ENCODE assay signal across 8 cellular contexts in the genomic region with DNA sequence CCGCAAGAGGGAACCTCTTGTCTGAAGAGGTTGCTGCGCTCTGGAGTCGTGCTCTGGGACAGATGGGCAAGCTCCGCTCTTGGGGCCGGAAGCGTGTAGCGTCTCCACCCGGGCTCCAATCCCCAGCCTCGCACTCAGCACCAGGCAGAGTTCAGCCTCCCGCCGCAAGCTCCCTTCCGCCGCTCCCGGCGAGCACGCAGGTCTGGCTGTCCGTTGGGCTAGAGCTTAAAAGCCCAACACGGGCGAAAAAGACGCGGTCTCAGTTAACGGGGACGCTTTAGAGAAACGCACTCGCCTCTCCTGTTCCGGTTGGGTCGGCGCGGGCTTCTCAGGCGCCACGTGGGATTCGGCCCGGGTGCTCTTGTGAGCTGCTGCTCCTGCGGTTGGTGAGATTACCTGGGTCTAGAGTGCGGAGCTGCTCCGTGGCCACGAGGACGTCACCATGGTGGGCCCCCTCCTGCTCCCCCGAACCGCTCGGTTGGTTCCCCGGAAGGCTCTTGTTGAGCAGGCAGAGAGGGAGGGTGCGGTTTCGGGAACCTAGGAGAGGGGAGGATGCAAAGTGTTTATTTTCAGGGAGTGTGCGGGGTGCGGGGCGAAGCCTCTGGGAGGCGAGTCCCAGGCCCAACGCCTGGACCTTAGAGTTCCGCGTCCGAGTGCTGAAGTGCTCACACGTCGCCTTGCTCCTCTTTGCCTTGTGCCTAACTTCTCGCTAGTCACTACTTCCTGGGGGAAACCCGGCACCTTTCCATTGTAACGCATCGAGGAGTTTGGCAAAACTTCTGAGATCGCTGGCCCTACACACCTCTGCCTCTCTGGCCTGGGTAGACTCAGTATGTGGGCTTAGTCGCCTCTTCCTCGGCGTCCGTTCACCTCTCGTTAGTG. TPM values are rescaled to one million over a fixed set of nuclear protein-coding genes. Genes with fewer than 3 reads are reported as not detected.
DNase-seq lines count a peak whose midpoint lies in the region; ATAC-seq and TF ChIP-seq lines count a peak whose summit lies in the region.

A gene (plus strand): TSS at position 331 of the 882 bp plus-strand sequence. CDS start 112 bp downstream, at position 443.

- H3F3A ChIP-seq in PC-3 (ENCODE audit: low read length, unreplicated experiment) = no peaks in the 10 kb centered on the region

- H3K14ac ChIP-seq in IMR-90 (replicated peaks; ENCODE audit: low read depth, low read length) = peak within 1 kb of the TSS; percentile 47

- H3K36me3 ChIP-seq in IMR-90 (ENCODE audit: control insufficient read depth, insufficient read depth, low read length) = no peaks in the 10 kb centered on the region
- peaks cover 5% of the 10 kb centered on the region; the same call in 1 of the 2 replicates for H3K36me3 ChIP-seq in PC-3 (ENCODE audit: low read depth, low read length)
- H3K36me3 ChIP-seq in mucosa of stomach (ENCODE audit: control insufficient read depth, insufficient read depth, low read length) = no peaks in the 10 kb centered on the region

- H2BK15ac ChIP-seq in IMR-90 (ENCODE audit: low read depth, low read length) = no peak within 1 kb of the TSS

- H3K4ac ChIP-seq in IMR-90 (ENCODE audit: low read depth, low read length) = peak within 1 kb of the TSS; percentile 77

- 0% methylated on average over 17 of the region's 64 CpGs; no CpG with 5 or more reads in 1 of the 2 experiments for WGBS in IMR-90 (ENCODE audit: extremely low coverage in 2 of 2, insufficient read length in 1 of 2), 2 experiments

- CTCF ChIA-PET in IMR-90 (lab: Yijun Ruan, JAX) = interaction anchor here (1.0 to 1.5 kb wide), 2 partner anchors 35 to 54 kb away, joined by 3 to 6 read pairs; no protein-coding TSS in a partner anchor
- CTCF ChIA-PET in PC-3 (lab: Charles Lee) = interaction anchor here (0.5 to 0.7 kb wide), 3 partner anchors 46 to 1254 kb away, joined by 3 to 6 read pairs (median 4); no protein-coding TSS in a partner anchor

- peak within 1 kb of the TSS; percentile 25 for H2BK5ac ChIP-seq in IMR-90 (ENCODE audit: low read depth, low read length, poor library complexity, severe bottlenecking)

- H3K9ac ChIP-seq in IMR-90 (ENCODE audit: low read depth, low read length) (peak within 1 kb of the TSS; percentile 91), PC-3 (ENCODE audit: low read length) (peak within 1 kb of the TSS; percentile 100), mucosa of stomach (ENCODE audit: low read length) (peak within 1 kb of the TSS; percentile 93)

- dilution Hi-C loops in IMR-90 (cut with HindIII; ENCODE audit: low sequenced_read_pairs, unreplicated experiment) = no loop called here

- H2BK20ac ChIP-seq in IMR-90 (ENCODE audit: low read depth, low read length) = no peak within 1 kb of the TSS

- TF ChIP-seq CTCF in IMR-90 (conservative IDR thresholded peaks at IDR 0.05; ENCODE audit: low read depth, low read length) = no peak
- TF ChIP-seq CTCF in PC-3 (conservative IDR thresholded peaks at IDR 0.05; ENCODE audit: low read depth, low read length) = no peak

- H4K20me1 ChIP-seq in IMR-90 (ENCODE audit: insufficient read depth, low read length) (peaks cover 3% of the 10 kb centered on the region; the same call in 1 of the 2 replicates), PC-3 (ENCODE audit: low read length) (0 out of 2 replicates have a peak, but pooled peaks cover 11% of the 10 kb centered on the region)

- H4K91ac ChIP-seq in IMR-90 (ENCODE audit: insufficient read depth, low read depth, low read length) = peak within 1 kb of the TSS; percentile 67

- H3K27ac ChIP-seq in IMR-90 (ENCODE audit: insufficient read depth, low read length) (peak within 1 kb of the TSS; percentile 77), PC-3 (ENCODE audit: low read length) (peak within 1 kb of the TSS; percentile 98)

- peak within 1 kb of the TSS; percentile 45 for H3K18ac ChIP-seq in IMR-90 (ENCODE audit: low read depth, low read length)

- H3K4me1 ChIP-seq in IMR-90 (ENCODE audit: control insufficient read depth, insufficient read depth, low read length) (no peaks in the 10 kb centered on the region), PC-3 (ENCODE audit: insufficient read depth, low read length) (peaks cover 4% of the 10 kb centered on the region; the same call in 1 of the 2 replicates), mucosa of stomach (ENCODE audit: control insufficient read depth, insufficient read depth, low read length) (no peaks in the 10 kb centered on the region)

- H3K4me2 ChIP-seq in IMR-90 (ENCODE audit: low read depth, low read length) (peak within 1 kb of the TSS; percentile 84), PC-3 (ENCODE audit: low read length) (peak within 1 kb of the TSS; percentile 84)

- no peak within 1 kb of the TSS for H2AK5ac ChIP-seq in IMR-90 (ENCODE audit: low read depth, low read length)

- H3K9me2 ChIP-seq in PC-3 (replicated peaks; ENCODE audit: low read length) = no peaks in the 10 kb centered on the region

- no peaks in the 10 kb centered on the region for H3K9me1 ChIP-seq in IMR-90 (ENCODE audit: insufficient read depth, low read length)

- DNase-seq in DMS 273 treated with DMSO at 0.1 percent for 48 hours (lab: John Stamatoyannopoulos, UW) = peak; percentile 78
- peak; percentile 95 for DNase-seq in IMR-90
- peak; percentile 90 for DNase-seq in PC-3
- peak; percentile 81 for DNase-seq in activated T-cell treated with anti-CD3 and anti-CD28 coated beads, Interleukin-2, amount 50 U/mL, for 1 hour
- peak; percentile 93 to 94 for DNase-seq in erythroblast (lab: John Stamatoyannopoulos, UW)
- peak; percentile 42 to 52 for DNase-seq in stimulated activated CD8-positive, alpha-beta memory T cell treated with anti-CD3 and anti-CD28 coated beads, Interleukin-7, amount 100 ng/mL, for 1 hour (ENCODE audit: low read depth in 2 of 2)

- H3K9me3 ChIP-seq in IMR-90 (ENCODE audit: control insufficient read depth, insufficient read depth, low read length) = no peaks in the 10 kb centered on the region
- H3K9me3 ChIP-seq in PC-3 (ENCODE audit: low read length) = no peaks in the 10 kb centered on the region
- H3K9me3 ChIP-seq in mucosa of stomach (ENCODE audit: control insufficient read depth, low read length) = no peaks in the 10 kb centered on the region

- H2AFZ ChIP-seq in IMR-90 (replicated peaks; ENCODE audit: low read length, poor library complexity) (peak within 1 kb of the TSS; percentile 90), PC-3 (ENCODE audit: low read length) (peak within 1 kb of the TSS; percentile 94)

- peak within 1 kb of the TSS; percentile 84 to 87 for H4K8ac ChIP-seq in IMR-90 (ENCODE audit: low read depth in 2 of 2, low read length in 2 of 2)

- peak within 1 kb of the TSS; percentile 25; the same call in 1 of the 2 replicates for H3K23ac ChIP-seq in IMR-90 (ENCODE audit: low read depth, low read length)

- peak within 1 kb of the TSS; percentile 73 for H3K56ac ChIP-seq in IMR-90 (ENCODE audit: extremely low read depth, insufficient read depth, low read length)

- H3K4me3 ChIP-seq in IMR-90 (ENCODE audit: insufficient read depth, low read depth, low read length) (peak within 1 kb of the TSS; percentile 79), PC-3 (ENCODE audit: low read length) (peak within 1 kb of the TSS; percentile 97), mucosa of stomach (ENCODE audit: low read length) (peak within 1 kb of the TSS; percentile 90)

- POLR2A ChIA-PET in IMR-90 (lab: Charles Lee; ENCODE audit: unreplicated experiment) = interaction anchor here (0.6 to 1.2 kb wide), 4 partner anchors 35 to 997 kb away, joined by 3 to 5 read pairs (median 3); no protein-coding TSS in a partner anchor
- POLR2A ChIA-PET in PC-3 (lab: Charles Lee; ENCODE audit: unreplicated experiment) = interaction anchor here (0.7 to 1.0 kb wide), 3 partner anchors 46 to 1748 kb away, joined by 3 read pairs; no protein-coding TSS in a partner anchor

- peaks cover 0 to 6% of the 10 kb centered on the region in 2 experiments; a peak in 2 of 4 replicates for H3K79me1 ChIP-seq in IMR-90 (ENCODE audit: low read depth in 1 of 2, low read length in 2 of 2)

- no peak for TF ChIP-seq RAD21 in IMR-90 (IDR thresholded peaks at IDR 0.05; ENCODE audit: low read length)

- intact Hi-C loops in IMR-90 (cut with micrococcal nuclease) (loop anchor here (1.0 kb wide), 1 partner anchor 47 kb away; no protein-coding TSS in a partner anchor), PC-3 (cut with micrococcal nuclease) (loop anchor here (1.0 kb wide), 1 partner anchor 46 kb away; no protein-coding TSS in a partner anchor)

- peak; percentile 88 for ATAC-seq in GM21528 (IDR thresholded peaks at IDR 0.05; ENCODE audit: low FRiP score, unreplicated experiment)
- peak; percentile 97 for ATAC-seq in IMR-90 (ENCODE audit: low read depth)
- peak; percentile 90 for ATAC-seq in PC-3

- TF ChIP-seq POLR2A in IMR-90 (IDR thresholded peaks at IDR 0.05; ENCODE audit: low read depth, low read length) (peak; percentile 87), erythroblast (IDR thresholded peaks at IDR 0.05; ENCODE audit: low read length) (peak; percentile 91)

- H4K5ac ChIP-seq in IMR-90 (ENCODE audit: low read depth, low read length) = peak within 1 kb of the TSS; percentile 68

- peaks cover 51% of the 10 kb centered on the region for H3K79me2 ChIP-seq in PC-3 (ENCODE audit: low read length)

- peak within 1 kb of the TSS; percentile 53 for H2AK9ac ChIP-seq in IMR-90 (replicated peaks; ENCODE audit: low read depth, low read length, poor library complexity)

- H2BK120ac ChIP-seq in IMR-90 (ENCODE audit: low read depth, low read length) = peak within 1 kb of the TSS; percentile 1; the same call in 1 of the 2 replicates

- in situ Hi-C loops in IMR-90 (cut with MboI; ENCODE audit: low sequenced_read_pairs) = loop anchor here (5.0 kb wide), 1 partner anchor 38 kb away; no protein-coding TSS in a partner anchor

- BruUV-seq in IMR-90 (replicated peaks; lab: Mats Ljungman, UMichigan) (TSS peak; percentile 49), PC-3 (replicated peaks; lab: Mats Ljungman, UMichigan) (TSS peak; percentile 75)

- H3K27me3 ChIP-seq in IMR-90 (ENCODE audit: control insufficient read depth, insufficient read depth, low read length) = no peaks in the 10 kb centered on the region
- H3K27me3 ChIP-seq in PC-3 (ENCODE audit: low read length) = no peaks in the 10 kb centered on the region
- no peaks in the 10 kb centered on the region for H3K27me3 ChIP-seq in mucosa of stomach (ENCODE audit: control insufficient read depth, insufficient read depth, low read length)

TF ChIP-seq in IMR-90, 13 proteins besides CTCF, POLR2A, EP300 and RAD21 (continues in another document):
- TF ChIP-seq CEBPB (IDR thresholded peaks at IDR 0.05; ENCODE audit: low read depth, low read length) (no peak), MAFK (IDR thresholded peaks at IDR 0.05; ENCODE audit: low read depth, low read length) (no peak), RFX5 (IDR thresholded peaks at IDR 0.05; ENCODE audit: low read depth, low read length) (peak; percentile 54; the same call in 1 of the 2 replicates), RCOR1 (IDR thresholded peaks at IDR 0.05; ENCODE audit: insufficient replicate concordance, low read length) (no peak), SMC3 (IDR thresholded peaks at IDR 0.05; ENCODE audit: low read depth, low read length) (no peak)

RNA-seq across cellular contexts. Expression of the gene that starts here (rescaled TPM):
- 9.3 and 42.5 TPM in 2 replicates for total RNA-seq in IMR-90 (2012; rRNA removed)
- polyA plus RNA-seq in IMR-90 (2012; rRNA removed) = 15.6 and 19.8 TPM in 2 replicates
- 5.0 and 7.2 TPM in 2 replicates for polyA plus RNA-seq in IMR-90 (2012; cell fraction: cytosol; rRNA removed)
- polyA plus RNA-seq in IMR-90 (2012; cell fraction: nucleus; rRNA removed; ENCODE audit: low replicate concordance) = 2.0 and 11.7 TPM in 2 replicates
- 39.5 and 49.1 TPM in 2 replicates for total RNA-seq in PC-3 (2014; rRNA removed)

Comparison
In these comparisons a context has a peak if more than half of its experiments do, and no peak if none do; other contexts are left out.
1. Peak in every context shown above with its lines: DNase-seq, ATAC-seq, H3K4me3 ChIP-seq and H3K27ac ChIP-seq.